11 cellular contexts compared by ENCODE assay signal in genomic region chr19:17376935-17377600, GRCh38. TPM values are rescaled to one million over a fixed set of nuclear protein-coding genes. Genes with fewer than 3 reads are reported as not detected.
DNase-seq lines count a peak whose midpoint lies in the region; ATAC-seq and TF ChIP-seq lines count a peak whose summit lies in the region.
"Had no signal": no experiment of that assay in that cellular context is flagged by ENCODE, and none has a peak within 500 bp of the region (broad histone marks: within the 10 kb centered on the region; RNA-seq: fewer than 3 reads in every experiment).

PLVAP (minus strand) TSS chr19:17377342; CDS start chr19:17377288, 54 bp downstream.

- H3K27me3 ChIP-seq in lower lobe of right lung (ENCODE audit: low read depth) (peaks cover 3% of the 10 kb centered on the region), subcutaneous abdominal adipose tissue (ENCODE audit: control insufficient read depth in 5 of 5, insufficient read depth in 4 of 5, low read length in 5 of 5) (peaks cover 0 to 3% (median 0%) of the 10 kb centered on the region in 5 donors)

- TF ChIP-seq POLR2A in erythroblast (IDR thresholded peaks at IDR 0.05; ENCODE audit: low read length): no peak

- H3K4me1 ChIP-seq in lower lobe of right lung (peaks cover 19% of the 10 kb centered on the region), subcutaneous abdominal adipose tissue (ENCODE audit: control insufficient read depth in 5 of 5, insufficient read depth in 5 of 5, low read length in 5 of 5) (peaks cover 2 to 28% (median 11%) of the 10 kb centered on the region in 5 donors)

- H3K27ac ChIP-seq in lower lobe of right lung (no peak within 1 kb of the TSS), subcutaneous abdominal adipose tissue (ENCODE audit: low read depth, low read length) (peak within 1 kb of the TSS; percentile 30)
- H3K27ac ChIP-seq: VCaP had no signal

- H3K9ac ChIP-seq in subcutaneous abdominal adipose tissue (ENCODE audit: low read length in 5 of 5): peak within 1 kb of the TSS in 1 of 5 donors; percentile 46

- no peaks in the 10 kb centered on the region for H3K36me3 ChIP-seq in lower lobe of right lung
- no peaks in the 10 kb centered on the region for H3K36me3 ChIP-seq in subcutaneous abdominal adipose tissue (ENCODE audit: control insufficient read depth in 5 of 5, insufficient read depth in 5 of 5, low read length in 5 of 5)

- peak within 1 kb of the TSS; percentile 34 for H3K4me3 ChIP-seq in lower lobe of right lung
- peak within 1 kb of the TSS in 3 of 5 donors; percentile 54 to 70 (median 64) for H3K4me3 ChIP-seq in subcutaneous abdominal adipose tissue (ENCODE audit: low read depth in 1 of 5, low read length in 5 of 5)

- peak; percentile 60 to 63 for ATAC-seq in lower lobe of right lung
- ATAC-seq in GM19397 (IDR thresholded peaks at IDR 0.05; ENCODE audit: unreplicated experiment): no peak

- H3K9me3 ChIP-seq in lower lobe of right lung (no peaks in the 10 kb centered on the region), subcutaneous abdominal adipose tissue (ENCODE audit: control insufficient read depth in 5 of 5, low read length in 5 of 5) (peaks cover 0 to 3% (median 0%) of the 10 kb centered on the region in 5 donors)

- DNase-seq in Kasumi-1 (lab: John Stamatoyannopoulos, UW) (peak; percentile 24 to 26), erythroblast (lab: John Stamatoyannopoulos, UW) (peak; percentile 92 to 94), lower lobe of right lung (peak; percentile 50), HPDE6-E6E7 (ENCODE audit: extremely low spot score) (no peak), kidney tubule cell (ENCODE audit: low spot score) (no peak)
- DNase-seq in stimulated activated CD4-positive, alpha-beta T cell treated with anti-CD3 and anti-CD28 coated beads, Interleukin-1b, Interleukin-23, amount 100 ng/mL, for 48 hours: no peak
- DNase-seq: RPMI8226 had no signal

- TF ChIP-seq CTCF in lower lobe of right lung (IDR thresholded peaks at IDR 0.05): no peak

- intact Hi-C loops in lower lobe of right lung (cut with DNase I): no loop called here

RNA-seq across cellular contexts. Expression of gene PLVAP, which starts in this region (rescaled TPM):
- 25.9 TPM for total RNA-seq in lower lobe of right lung
- total RNA-seq: Daoy had no signal

Comparison
In these comparisons a context has a peak if more than half of its experiments do, and no peak if none do; other contexts are left out.
1. DNase-seq: peak in Kasumi-1 (2 of 2), erythroblast (2 of 2) and lower lobe of right lung (single experiment); none in stimulated activated CD4-positive, alpha-beta T cell treated with anti-CD3 and anti-CD28 coated beads, Interleukin-1b, Interleukin-23, amount 100 ng/mL, for 48 hours (single experiment), HPDE6-E6E7 (single experiment) and kidney tubule cell (single experiment).